ENCODE assay signal across 8 cellular contexts in genomic region chr11:69101100-69101791, GRCh38. TPM values are rescaled to one million over a fixed set of nuclear protein-coding genes. Genes with fewer than 3 reads are reported as not detected.
DNase-seq lines count a peak whose midpoint lies in the region; ATAC-seq and TF ChIP-seq lines count a peak whose summit lies in the region.

No MANE protein-coding gene starts in this region.

- H3K79me1 ChIP-seq in IMR-90 (ENCODE audit: low read depth in 1 of 2, low read length in 2 of 2) (no peaks in the 10 kb centered on the region), trophoblast cell (ENCODE audit: low read length) (no peaks in the 10 kb centered on the region)

- no peak overlapping the region for H4K5ac ChIP-seq in IMR-90 (ENCODE audit: low read depth, low read length)

- ATAC-seq in IMR-90 (ENCODE audit: low read depth) (peak; percentile 94), gastroesophageal sphincter (peak; percentile 79), GM18873 (IDR thresholded peaks at IDR 0.05; ENCODE audit: low FRiP score, unreplicated experiment) (no peak)

- POLR2A ChIA-PET in IMR-90 (lab: Charles Lee; ENCODE audit: unreplicated experiment): no interaction called here

- in situ Hi-C loops in IMR-90 (cut with MboI; ENCODE audit: low sequenced_read_pairs): loop anchor here (25.0 kb wide), 1 partner anchor 1086 kb away; no protein-coding TSS in a partner anchor

- TF ChIP-seq EP300 in gastroesophageal sphincter (IDR thresholded peaks at IDR 0.05): no peak

- 36% methylated on average over 9 of the region's 14 CpGs; no CpG with 5 or more reads in 1 of the 2 experiments for WGBS in IMR-90 (ENCODE audit: extremely low coverage in 2 of 2, insufficient read length in 1 of 2), 2 experiments
- 47% methylated on average over 3 of the region's 14 CpGs; no CpG with 5 or more reads in 1 of the 2 donors for WGBS in gastroesophageal sphincter (ENCODE audit: low coverage in 1 of 2), 2 donors
- WGBS in trophoblast cell (ENCODE audit: extremely low coverage, insufficient coverage, insufficient read length): no CpG with 5 or more reads among the region's 14 CpGs

- dilution Hi-C loops in IMR-90 (cut with HindIII; ENCODE audit: low sequenced_read_pairs, unreplicated experiment): no loop called here

- no peak overlapping the region for H3K27ac ChIP-seq in IMR-90 (ENCODE audit: insufficient read depth, low read length)
- H3K27ac ChIP-seq in SJCRH30: no peak overlapping the region
- H3K27ac ChIP-seq in gastroesophageal sphincter: no peak overlapping the region
- H3K27ac ChIP-seq in trophoblast cell (ENCODE audit: low read depth, low read length): no peak overlapping the region

- H3K9me1 ChIP-seq in IMR-90 (ENCODE audit: insufficient read depth, low read length): no peaks in the 10 kb centered on the region

- H3K4ac ChIP-seq in IMR-90 (ENCODE audit: low read depth, low read length) (no peak overlapping the region), trophoblast cell (ENCODE audit: low read depth, low read length) (no peak overlapping the region)

- H3K9me3 ChIP-seq in IMR-90 (ENCODE audit: control insufficient read depth, insufficient read depth, low read length) (no peaks in the 10 kb centered on the region), SJCRH30 (replicated peaks) (no peaks in the 10 kb centered on the region), gastroesophageal sphincter (no peaks in the 10 kb centered on the region), trophoblast cell (ENCODE audit: insufficient read depth, low read depth, low read length) (no peaks in the 10 kb centered on the region)

- no peaks in the 10 kb centered on the region for H3K9me3 Mint-ChIP-seq in type B pancreatic cell

- CTCF ChIA-PET in IMR-90 (lab: Yijun Ruan, JAX): interaction anchor here (0.6 to 1.9 kb wide), 6 partner anchors 9 to 573 kb away, joined by 3 to 9 read pairs (median 5); partner anchors contain the start of gene LTO1

- peak overlapping the region; percentile 21 for H3K27ac Mint-ChIP-seq in type B pancreatic cell

- H3K27me3 ChIP-seq in IMR-90 (ENCODE audit: control insufficient read depth, insufficient read depth, low read length) (no peaks in the 10 kb centered on the region), SJCRH30 (no peaks in the 10 kb centered on the region; the same call in 1 of the 2 replicates), gastroesophageal sphincter (no peaks in the 10 kb centered on the region), trophoblast cell (ENCODE audit: insufficient read depth, low read length) (no peaks in the 10 kb centered on the region)

- H4K8ac ChIP-seq in IMR-90 (ENCODE audit: low read depth in 2 of 2, low read length in 2 of 2): no peak overlapping the region
- no peak overlapping the region for H4K8ac ChIP-seq in trophoblast cell (ENCODE audit: low read depth, low read length)

- H2BK12ac ChIP-seq in trophoblast cell (ENCODE audit: low read length): no peak overlapping the region

- peaks cover 3% of the 10 kb centered on the region for H3K27me3 Mint-ChIP-seq in type B pancreatic cell

- peak overlapping the region; percentile 63 for H2AK9ac ChIP-seq in IMR-90 (replicated peaks; ENCODE audit: low read depth, low read length, poor library complexity)

- H3K4me3 ChIP-seq in IMR-90 (ENCODE audit: insufficient read depth, low read depth, low read length): no peak overlapping the region
- H3K4me3 ChIP-seq in SJCRH30: no peak overlapping the region
- no peak overlapping the region for H3K4me3 ChIP-seq in gastroesophageal sphincter
- H3K4me3 ChIP-seq in trophoblast cell (ENCODE audit: low read depth, low read length): no peak overlapping the region

- no peak overlapping the region for H3K56ac ChIP-seq in IMR-90 (ENCODE audit: extremely low read depth, insufficient read depth, low read length)

- TF ChIP-seq POLR2A in IMR-90 (IDR thresholded peaks at IDR 0.05; ENCODE audit: low read depth, low read length): peak; percentile 52; the same call in 1 of the 2 replicates
- no peak for TF ChIP-seq POLR2A in gastroesophageal sphincter (IDR thresholded peaks at IDR 0.05)

- H2AK5ac ChIP-seq in IMR-90 (ENCODE audit: low read depth, low read length) (no peak overlapping the region), trophoblast cell (ENCODE audit: low read length) (no peak overlapping the region)

- intact Hi-C loops in IMR-90 (cut with micrococcal nuclease): loop anchor here (1.0 to 5.0 kb wide), 6 partner anchors 139 to 569 kb away; no protein-coding TSS in a partner anchor

- H3K9ac ChIP-seq in IMR-90 (ENCODE audit: low read depth, low read length) (no peak overlapping the region), trophoblast cell (ENCODE audit: low read length) (no peak overlapping the region)

- DNase-seq in GM10266 (ENCODE audit: extremely low spot score): peak; percentile 85
- peak; percentile 73 for DNase-seq in IMR-90
- DNase-seq in SJCRH30: peak; percentile 62 to 70
- DNase-seq in activated gamma-delta T cell treated with anti-CD3 and anti-CD28 coated beads, Interleukin-2, amount 50 U/mL, for 16 hours (ENCODE audit: low read depth): peak; percentile 53
- DNase-seq in trophoblast cell: peak; percentile 90 to 94
- DNase-seq in type B pancreatic cell (ENCODE audit: extremely low spot score, unreplicated experiment): no peak

- H2BK5ac ChIP-seq in IMR-90 (ENCODE audit: low read depth, low read length, poor library complexity, severe bottlenecking) (no peak overlapping the region), trophoblast cell (ENCODE audit: low read depth, low read length, poor library complexity) (no peak overlapping the region)

- no peaks in the 10 kb centered on the region for H3K36me3 Mint-ChIP-seq in type B pancreatic cell

- H3K79me2 ChIP-seq in trophoblast cell (ENCODE audit: control insufficient read depth, insufficient read depth, low read length, poor library complexity): no peaks in the 10 kb centered on the region

- no peak overlapping the region for H3K23ac ChIP-seq in IMR-90 (ENCODE audit: low read depth, low read length)
- no peak overlapping the region for H3K23ac ChIP-seq in trophoblast cell (ENCODE audit: low read length)

- H3K4me2 ChIP-seq in IMR-90 (ENCODE audit: low read depth, low read length) (no peak overlapping the region), trophoblast cell (ENCODE audit: low read length) (no peak overlapping the region)

- no peaks in the 10 kb centered on the region for H3K36me3 ChIP-seq in IMR-90 (ENCODE audit: control insufficient read depth, insufficient read depth, low read length)
- H3K36me3 ChIP-seq in SJCRH30: no peaks in the 10 kb centered on the region
- peaks cover 0 to 10% of the 10 kb centered on the region in 2 donors for H3K36me3 ChIP-seq in gastroesophageal sphincter
- no peaks in the 10 kb centered on the region for H3K36me3 ChIP-seq in trophoblast cell (ENCODE audit: control insufficient read depth in 1 of 2, insufficient read depth in 2 of 2, low read length in 2 of 2)

- H3K4me3 Mint-ChIP-seq in type B pancreatic cell: no peak overlapping the region

- peak; percentile 99 for TF ChIP-seq RAD21 in IMR-90 (IDR thresholded peaks at IDR 0.05; ENCODE audit: low read length)

- H3K14ac ChIP-seq in IMR-90 (replicated peaks; ENCODE audit: low read depth, low read length) (no peak overlapping the region), trophoblast cell (ENCODE audit: low read length) (no peak overlapping the region)

- peak overlapping the region; percentile 81 for H2AFZ ChIP-seq in IMR-90 (replicated peaks; ENCODE audit: low read length, poor library complexity)
- H2AFZ ChIP-seq in trophoblast cell (ENCODE audit: insufficient read depth, low read length, poor library complexity): no peak overlapping the region

- H2BK15ac ChIP-seq in IMR-90 (ENCODE audit: low read depth, low read length): no peak overlapping the region

- H3K18ac ChIP-seq in IMR-90 (ENCODE audit: low read depth, low read length): no peak overlapping the region
- no peak overlapping the region for H3K18ac ChIP-seq in trophoblast cell (ENCODE audit: low read length)

- H3K4me1 ChIP-seq in IMR-90 (ENCODE audit: control insufficient read depth, insufficient read depth, low read length): peaks cover 3% of the 10 kb centered on the region; the same call in 1 of the 2 replicates
- H3K4me1 ChIP-seq in SJCRH30: peaks cover 5% of the 10 kb centered on the region; the same call in 1 of the 2 replicates
- H3K4me1 ChIP-seq in gastroesophageal sphincter: peaks cover 0 to 27% (median 0%) of the 10 kb centered on the region in 3 donors
- H3K4me1 ChIP-seq in trophoblast cell (ENCODE audit: control insufficient read depth in 1 of 2, insufficient read depth in 2 of 2, low read length in 2 of 2): no peaks in the 10 kb centered on the region

- no peak overlapping the region for H2BK20ac ChIP-seq in IMR-90 (ENCODE audit: low read depth, low read length)

- peaks cover 7% of the 10 kb centered on the region for H4K20me1 ChIP-seq in IMR-90 (ENCODE audit: insufficient read depth, low read length)

- no TSS peak for BruUV-seq in IMR-90 (replicated peaks; lab: Mats Ljungman, UMichigan)

- no peak overlapping the region for H4K12ac ChIP-seq in trophoblast cell (ENCODE audit: low read depth, low read length)

- H4K91ac ChIP-seq in IMR-90 (ENCODE audit: insufficient read depth, low read depth, low read length) (no peak overlapping the region; the same call in 1 of the 2 replicates), trophoblast cell (ENCODE audit: low read depth, low read length) (no peak overlapping the region)

- H2BK120ac ChIP-seq in IMR-90 (ENCODE audit: low read depth, low read length): no peak overlapping the region
- H2BK120ac ChIP-seq in trophoblast cell (ENCODE audit: insufficient read depth, low read length, poor library complexity): no peak overlapping the region

- TF ChIP-seq CTCF in GM10266 (IDR thresholded peaks at IDR 0.05; ENCODE audit: control insufficient read depth, insufficient read depth, low read depth, missing control alignments) (peak; percentile 98), IMR-90 (conservative IDR thresholded peaks at IDR 0.05; ENCODE audit: low read depth, low read length) (peak; percentile 97), gastroesophageal sphincter (IDR thresholded peaks at IDR 0.05) (peak in 3 of 4 experiments; percentile 94 to 99 (median 95)), type B pancreatic cell (conservative IDR thresholded peaks at IDR 0.05) (peak; percentile 100)

- peaks cover 23% of the 10 kb centered on the region for H3K4me1 Mint-ChIP-seq in type B pancreatic cell (ENCODE audit: unreplicated experiment)

RNA-seq across cellular contexts. Expression of gene TPCN2, which starts 52.5 kb away (rescaled TPM):
- total RNA-seq in IMR-90 (2012; rRNA removed): 3.1 and 3.4 TPM in 2 replicates
- polyA plus RNA-seq in IMR-90 (2012; rRNA removed): 6.9 and 8.0 TPM in 2 replicates
- polyA plus RNA-seq in IMR-90 (2012; cell fraction: cytosol; rRNA removed): 5.9 and 7.4 TPM in 2 replicates
- polyA plus RNA-seq in IMR-90 (2012; cell fraction: nucleus; rRNA removed; ENCODE audit: low replicate concordance): 41.5 and 56.5 TPM in 2 replicates
- total RNA-seq in SJCRH30 (2014; rRNA removed; shearing (Covaris generic)): 3.9 and 5.5 TPM in 2 replicates
- 10 to 100 TPM; 16.8 to 33.8 (median 28.3) TPM for total RNA-seq in gastroesophageal sphincter
- 5.2 TPM in 2 replicates for polyA plus RNA-seq in trophoblast cell (2013)
- total RNA-seq in type B pancreatic cell (ENCODE audit: low replicate concordance): 19.5 and 20.7 TPM in 2 replicates

RNA-seq across cellular contexts. Expression of gene SMIM38, which starts 54.5 kb away (rescaled TPM):
- total RNA-seq in IMR-90 (2012; rRNA removed): under 0.01 and 0.28 TPM in 2 replicates
- polyA plus RNA-seq in IMR-90 (2012; rRNA removed): 0.05 and 0.07 TPM in 2 replicates
- 0.02 and 0.03 TPM in 2 replicates for polyA plus RNA-seq in IMR-90 (2012; cell fraction: cytosol; rRNA removed)
- polyA plus RNA-seq in IMR-90 (2012; cell fraction: nucleus; rRNA removed; ENCODE audit: low replicate concordance): 0.56 and 0.64 TPM in 2 replicates
- 0.30 and 0.40 TPM in 2 replicates for total RNA-seq in SJCRH30 (2014; rRNA removed; shearing (Covaris generic))
- 1 to 10 TPM; 1.2 to 2.3 (median 1.3) TPM for total RNA-seq in gastroesophageal sphincter
- polyA plus RNA-seq in trophoblast cell (2013): 0.12 and 0.14 TPM in 2 replicates
- total RNA-seq in type B pancreatic cell (ENCODE audit: low replicate concordance): 0.52 and 5.3 TPM in 2 replicates
